In genomic region chr10:117477961-117478670, GRCh38 we compare ENCODE assay signal across 9 cellular contexts.
DNase-seq lines count a peak whose midpoint lies in the region; ATAC-seq and TF ChIP-seq lines count a peak whose summit lies in the region.
"Had no signal": no experiment of that assay in that cellular context is flagged by ENCODE, and none has a peak within 500 bp of the region (broad histone marks: within the 10 kb centered on the region; RNA-seq: fewer than 3 reads in every experiment).

No MANE protein-coding gene starts in this region.

- POLR2A ChIA-PET in GM10248 (lab: Yijun Ruan, JAX), result no interaction called here
- POLR2A ChIA-PET in activated CD8-positive, alpha-beta T cell treated with anti-CD3 and anti-CD28 coated beads for 36 hours (lab: Charles Lee), result no interaction called here

- WGBS in stomach, 5 donors, result 48 to 55% (median 50%) methylated on average over 5 of the region's 5 CpGs

- no peaks in the 10 kb centered on the region for H3K79me2 ChIP-seq in OCI-LY3 (ENCODE audit: low read length)

- H3K4me3 ChIP-seq in OCI-LY3 (ENCODE audit: low read length), result no peak overlapping the region
- no peak overlapping the region for H3K4me3 ChIP-seq in skeletal muscle cell (ENCODE audit: low read depth, low read length)
- H3K4me3 ChIP-seq in tibial artery, result no peak overlapping the region
- no peak overlapping the region for H3K4me3 ChIP-seq in stomach

- TF ChIP-seq CTCF in GM10248 (IDR thresholded peaks at IDR 0.05; ENCODE audit: control extremely low read depth, extremely low read depth, low read depth, missing control alignments) (peak; percentile 10), OCI-LY3 (IDR thresholded peaks at IDR 0.05; ENCODE audit: low read depth, low read length) (peak; percentile 25; the same call in 1 of the 2 replicates), tibial artery (IDR thresholded peaks at IDR 0.05) (no peak), stomach (IDR thresholded peaks at IDR 0.05) (no peak)
- TF ChIP-seq CTCF in activated CD8-positive, alpha-beta T cell treated with anti-CD3 and anti-CD28 coated beads for 36 hours (IDR thresholded peaks at IDR 0.05), result no peak

- ATAC-seq in esophagus mucosa, result peak; percentile 73
- ATAC-seq in GM21526 (IDR thresholded peaks at IDR 0.05; ENCODE audit: low FRiP score, unreplicated experiment), result no peak
- no peak for ATAC-seq in activated CD8-positive, alpha-beta T cell treated with anti-CD3 and anti-CD28 coated beads for 36 hours

- no peak overlapping the region for H2AFZ ChIP-seq in OCI-LY3 (ENCODE audit: low read depth, low read length)

- H3K27ac Mint-ChIP-seq in activated CD8-positive, alpha-beta T cell treated with anti-CD3 and anti-CD28 coated beads for 36 hours, result no peak overlapping the region

- H3K4me2 ChIP-seq in OCI-LY3 (ENCODE audit: low read length), result no peak overlapping the region

- H3K27ac ChIP-seq in OCI-LY3 (ENCODE audit: low read length) (no peak overlapping the region), tibial artery (peak overlapping the region in 1 of 2 donors; percentile 34), stomach (no peak overlapping the region)

- no peaks in the 10 kb centered on the region for H3K4me1 Mint-ChIP-seq in activated CD8-positive, alpha-beta T cell treated with anti-CD3 and anti-CD28 coated beads for 36 hours (ENCODE audit: low read depth)

- no peak overlapping the region for H3K4me3 Mint-ChIP-seq in activated CD8-positive, alpha-beta T cell treated with anti-CD3 and anti-CD28 coated beads for 36 hours

- H3K9me3 ChIP-seq in OCI-LY3 (ENCODE audit: insufficient read depth, low read length) (no peaks in the 10 kb centered on the region), tibial artery (no peaks in the 10 kb centered on the region), stomach (no peaks in the 10 kb centered on the region)

- no peaks in the 10 kb centered on the region for H3K9me3 Mint-ChIP-seq in activated CD8-positive, alpha-beta T cell treated with anti-CD3 and anti-CD28 coated beads for 36 hours

- no peak for TF ChIP-seq POLR2A in stomach (IDR thresholded peaks at IDR 0.05)

- CTCF ChIA-PET in GM10248 (lab: Yijun Ruan, JAX), result interaction anchor here (0.8 to 3.6 kb wide), 5 partner anchors 9 to 261 kb away, joined by 3 to 28 read pairs (median 4); no protein-coding TSS in a partner anchor
- CTCF ChIA-PET in activated CD8-positive, alpha-beta T cell treated with anti-CD3 and anti-CD28 coated beads for 36 hours (lab: Charles Lee), result interaction anchor here (1.2 to 1.9 kb wide), 3 partner anchors 18 to 261 kb away, joined by 4 to 5 read pairs (median 5); no protein-coding TSS in a partner anchor

- H3K9ac ChIP-seq in OCI-LY3 (ENCODE audit: low read length), result no peak overlapping the region

- H3K4me1 ChIP-seq in OCI-LY3 (ENCODE audit: low read length), result peaks cover 24% of the 10 kb centered on the region
- H3K4me1 ChIP-seq in tibial artery, result peaks cover 0 to 22% (median 8%) of the 10 kb centered on the region in 4 donors
- H3K4me1 ChIP-seq in stomach, result no peaks in the 10 kb centered on the region

- H4K20me1 ChIP-seq in OCI-LY3 (ENCODE audit: insufficient read depth, low read length), result no peaks in the 10 kb centered on the region

- DNase-seq in GM10248 (ENCODE audit: extremely low spot score) (no peak), skeletal muscle cell (ENCODE audit: low read depth) (peak; percentile 65), tibial artery (no peak), stomach (no peak)
- no peak for DNase-seq in activated CD8-positive, alpha-beta T cell treated with anti-CD3 and anti-CD28 coated beads for 36 hours
- DNase-seq: stimulated activated CD4-positive, alpha-beta T cell treated with anti-CD3 and anti-CD28 coated beads, Interleukin-15, amount 100 ng/mL, for 24 hours had no signal

- peaks cover 6% of the 10 kb centered on the region for H3K27me3 Mint-ChIP-seq in activated CD8-positive, alpha-beta T cell treated with anti-CD3 and anti-CD28 coated beads for 36 hours

- no peak for TF ChIP-seq EP300 in stomach (IDR thresholded peaks at IDR 0.05)

- H3K27me3 ChIP-seq in OCI-LY3 (ENCODE audit: low read depth, low read length) (peaks cover 26% of the 10 kb centered on the region), tibial artery (no peaks in the 10 kb centered on the region), stomach (peaks cover 0 to 38% (median 4%) of the 10 kb centered on the region in 3 donors)

- no peaks in the 10 kb centered on the region for H3K36me3 ChIP-seq in OCI-LY3 (replicated peaks; ENCODE audit: low read depth, low read length)
- no peaks in the 10 kb centered on the region for H3K36me3 ChIP-seq in tibial artery
- no peaks in the 10 kb centered on the region for H3K36me3 ChIP-seq in stomach

- intact Hi-C loops in tibial artery (cut with DNase I; ENCODE audit: low total_unique reads) (no loop called here), stomach (cut with DNase I; ENCODE audit: low total_unique reads) (no loop called here)
- intact Hi-C loops in activated CD8-positive, alpha-beta T cell treated with anti-CD3 and anti-CD28 coated beads for 36 hours (cut with micrococcal nuclease), result no loop called here

- no peaks in the 10 kb centered on the region for H3K36me3 Mint-ChIP-seq in activated CD8-positive, alpha-beta T cell treated with anti-CD3 and anti-CD28 coated beads for 36 hours (ENCODE audit: low read depth)

Comparison
In these comparisons a context has a peak if more than half of its experiments do, and no peak if none do; other contexts are left out.
1. CTCF ChIP-seq: peak in GM10248 (single experiment) and OCI-LY3 (single experiment); none in tibial artery (0 of 2), stomach (0 of 7) and activated CD8-positive, alpha-beta T cell treated with anti-CD3 and anti-CD28 coated beads for 36 hours (single experiment).